ENCODE assay signal across 20 cellular contexts in genomic region chr6:3712827-3713226, GRCh38.
"Had no signal": no experiment of that assay in that cellular context is flagged by ENCODE, and none has a peak within 500 bp of the region (broad histone marks: within the 10 kb centered on the region; RNA-seq: fewer than 3 reads in every experiment).

No MANE protein-coding gene starts in this region.

- DNase-seq: activated B cell treated with CpG ODN at 0.5 μM for 24 hours; activated CD4-positive, alpha-beta memory T cell treated with anti-CD3 and anti-CD28 coated beads, Interleukin-2, amount 10 ng/mL, durations not matched to agents 7 days and 5 days; activated CD4-positive, alpha-beta T cell treated with anti-CD3 and anti-CD28 coated beads for 48 hours; activated naive CD4-positive, alpha-beta T cell treated with Interleukin-2 at 50 U/mL for 16 hours; activated naive CD8-positive, alpha-beta T cell treated with anti-CD3 and anti-CD28 coated beads, Interleukin-2, amount 10 ng/mL, durations not matched to agents 7 days and 5 days; amygdala; central memory CD4-positive, alpha-beta T cell; colonic mucosa; erythroblast; foreskin melanocyte; hypothalamus; islet precursor cell; left colon; naive B cell; stimulated activated naive B cell treated with anti-CD40 and anti-IgM and Interleukin-4, amounts not matched to agents 10 μg/mL and 1 μg/mL and 100 μg/mL, for 72 hours had no signal

- H3K36me3 Mint-ChIP-seq: activated CD8-positive, alpha-beta memory T cell treated with anti-CD3 and anti-CD28 coated beads, Interleukin-2, amount 10 ng/mL, durations not matched to agents 7 days and 5 days; activated naive CD8-positive, alpha-beta T cell treated with anti-CD3 and anti-CD28 coated beads, Interleukin-2, amount 10 ng/mL, durations not matched to agents 7 days and 5 days; naive B cell had no signal

- H3K36me3 ChIP-seq: colonic mucosa, spleen, thyroid gland, vagina had no signal

- H3K27ac Mint-ChIP-seq: activated B cell treated with CpG ODN at 0.5 μM for 24 hours; activated CD4-positive, alpha-beta memory T cell treated with anti-CD3 and anti-CD28 coated beads, Interleukin-2, amount 10 ng/mL, durations not matched to agents 7 days and 5 days; activated CD8-positive, alpha-beta memory T cell treated with anti-CD3 and anti-CD28 coated beads, Interleukin-2, amount 10 ng/mL, durations not matched to agents 7 days and 5 days; activated naive CD8-positive, alpha-beta T cell treated with anti-CD3 and anti-CD28 coated beads, Interleukin-2, amount 10 ng/mL, durations not matched to agents 7 days and 5 days; naive B cell; stimulated activated naive B cell treated with anti-CD40 and anti-IgM and Interleukin-4, amounts not matched to agents 10 μg/mL and 1 μg/mL and 100 μg/mL, for 72 hours had no signal

- H3K4me1 ChIP-seq: colonic mucosa, spleen had no signal

- H3K4me3 Mint-ChIP-seq: activated B cell treated with CpG ODN at 0.5 μM for 24 hours; activated CD4-positive, alpha-beta memory T cell treated with anti-CD3 and anti-CD28 coated beads, Interleukin-2, amount 10 ng/mL, durations not matched to agents 7 days and 5 days; activated CD8-positive, alpha-beta memory T cell treated with anti-CD3 and anti-CD28 coated beads, Interleukin-2, amount 10 ng/mL, durations not matched to agents 7 days and 5 days; activated naive CD8-positive, alpha-beta T cell treated with anti-CD3 and anti-CD28 coated beads, Interleukin-2, amount 10 ng/mL, durations not matched to agents 7 days and 5 days; brain; naive B cell; stimulated activated naive B cell treated with anti-CD40 and anti-IgM and Interleukin-4, amounts not matched to agents 10 μg/mL and 1 μg/mL and 100 μg/mL, for 72 hours had no signal

- H3K4me1 Mint-ChIP-seq: activated B cell treated with CpG ODN at 0.5 μM for 24 hours; activated CD4-positive, alpha-beta memory T cell treated with anti-CD3 and anti-CD28 coated beads, Interleukin-2, amount 10 ng/mL, durations not matched to agents 7 days and 5 days; activated CD8-positive, alpha-beta memory T cell treated with anti-CD3 and anti-CD28 coated beads, Interleukin-2, amount 10 ng/mL, durations not matched to agents 7 days and 5 days; activated naive CD8-positive, alpha-beta T cell treated with anti-CD3 and anti-CD28 coated beads, Interleukin-2, amount 10 ng/mL, durations not matched to agents 7 days and 5 days; naive B cell had no signal

- H3K27me3 ChIP-seq: colonic mucosa, spleen, thyroid gland, vagina had no signal

- H3K27me3 Mint-ChIP-seq: activated CD8-positive, alpha-beta memory T cell treated with anti-CD3 and anti-CD28 coated beads, Interleukin-2, amount 10 ng/mL, durations not matched to agents 7 days and 5 days; brain had no signal

- H3K27ac ChIP-seq: colonic mucosa, spleen, thyroid gland, vagina had no signal

- H3K9me3 ChIP-seq: colonic mucosa, thyroid gland, vagina had no signal

- ATAC-seq: activated CD8-positive, alpha-beta memory T cell treated with anti-CD3 and anti-CD28 coated beads, Interleukin-2, amount 10 ng/mL, durations not matched to agents 7 days and 5 days; left colon had no signal

- H3K4me3 ChIP-seq: colonic mucosa, spleen, thyroid gland, vagina had no signal

- H3K9me3 Mint-ChIP-seq: activated B cell treated with CpG ODN at 0.5 μM for 24 hours; activated CD4-positive, alpha-beta memory T cell treated with anti-CD3 and anti-CD28 coated beads, Interleukin-2, amount 10 ng/mL, durations not matched to agents 7 days and 5 days; activated naive CD8-positive, alpha-beta T cell treated with anti-CD3 and anti-CD28 coated beads, Interleukin-2, amount 10 ng/mL, durations not matched to agents 7 days and 5 days; naive B cell had no signal
